ENCODE assay signal across 8 cellular contexts in the genomic region with DNA sequence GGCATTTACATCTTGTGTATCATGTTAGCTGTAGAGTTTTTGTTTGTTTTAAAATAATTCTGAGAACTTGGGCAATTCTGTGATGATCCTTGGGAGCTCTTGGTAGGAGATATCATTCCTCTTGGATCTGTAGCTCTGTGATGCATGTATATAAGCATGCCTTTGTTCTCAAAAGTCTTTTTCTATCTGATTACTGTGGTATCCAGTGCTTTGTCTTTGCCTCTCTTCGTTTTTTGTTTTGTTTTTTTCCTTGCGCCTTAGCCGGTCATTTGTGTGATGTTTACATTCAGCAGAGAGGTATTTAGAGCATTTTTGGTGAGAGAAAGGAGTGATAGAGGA.
DNase-seq lines count a peak whose midpoint lies in the region; ATAC-seq and TF ChIP-seq lines count a peak whose summit lies in the region.

No MANE protein-coding gene starts in this region.

- POLR2A ChIA-PET in T-cell (lab: Charles Lee), result interaction anchor here (0.6 to 0.7 kb wide), 2 partner anchors 10 to 109 kb away, joined by 3 read pairs; no protein-coding TSS in a partner anchor

- peaks cover 12 to 17% (median 14%) of the 10 kb centered on the region in 3 donors for H3K4me1 Mint-ChIP-seq in T-cell

- H3K27ac ChIP-seq in GM23248, result peak overlapping the region; percentile 99
- H3K27ac ChIP-seq in foreskin keratinocyte, result peak overlapping the region; percentile 81

- H3K9me3 Mint-ChIP-seq in T-cell, result no peaks in the 10 kb centered on the region

- TF ChIP-seq CTCF in foreskin keratinocyte (conservative IDR thresholded peaks at IDR 0.05), result no peak

- H3K9me2 ChIP-seq in GM23248 (ENCODE audit: insufficient read depth), result no peaks in the 10 kb centered on the region

- peaks cover 14% of the 10 kb centered on the region in 2 donors for H3K27me3 Mint-ChIP-seq in T-cell

- ATAC-seq in T-cell (replicated peaks in 1 of 4) (no peak), foreskin keratinocyte (peak; percentile 2), sciatic nerve (peak; percentile 16), GM18870 (IDR thresholded peaks at IDR 0.05; ENCODE audit: unreplicated experiment) (no peak), GM21447 (IDR thresholded peaks at IDR 0.05; ENCODE audit: unreplicated experiment) (no peak), HG02610 (IDR thresholded peaks at IDR 0.05; ENCODE audit: unreplicated experiment) (no peak)

- peak overlapping the region; percentile 88 for H2AFZ ChIP-seq in GM23248

- peak overlapping the region; percentile 76 for H3K4me3 ChIP-seq in GM23248

- H3K36me3 Mint-ChIP-seq in T-cell, result peaks cover 23% of the 10 kb centered on the region

- WGBS in GM23248 (ENCODE audit: low coverage in 1 of 2, low lambda C conversion rate in 2 of 2, missing lambda C conversion rate in 2 of 2), 2 experiments, result 0 to 1% methylated on average over 3 of the region's 3 CpGs

- H3K79me2 ChIP-seq in GM23248 (ENCODE audit: insufficient read depth), result peaks cover 63% of the 10 kb centered on the region

- H3K27me3 ChIP-seq in GM23248 (replicated peaks; ENCODE audit: insufficient read depth) (no peaks in the 10 kb centered on the region), foreskin keratinocyte (no peaks in the 10 kb centered on the region)

- H3F3A ChIP-seq in GM23248 (ENCODE audit: insufficient read depth), result peaks cover 18% of the 10 kb centered on the region

- H3K4me1 ChIP-seq in GM23248 (ENCODE audit: insufficient read depth) (peaks cover 35% of the 10 kb centered on the region), foreskin keratinocyte (peaks cover 8% of the 10 kb centered on the region)

- intact Hi-C loops in sciatic nerve (cut with DNase I), result no loop called here

- H3K9ac ChIP-seq in GM23248, result peak overlapping the region; percentile 92

- DNase-seq in GM23248 (peak; percentile 57), T-cell (no peak), foreskin keratinocyte (no peak), sciatic nerve (ENCODE audit: low spot score) (no peak)
- no peak for DNase-seq in activated CD4-positive, CD25-positive, alpha-beta regulatory T cell treated with anti-CD3 and anti-CD28 coated beads, Interleukin-2, amount 50 U/mL, for 72 hours

- CTCF ChIA-PET in T-cell (lab: Charles Lee), result no interaction called here

- H4K20me1 ChIP-seq in GM23248 (ENCODE audit: insufficient read depth), result no peaks in the 10 kb centered on the region

- H3K36me3 ChIP-seq in GM23248 (ENCODE audit: low read depth), result peaks cover 4% of the 10 kb centered on the region; the same call in 1 of the 2 replicates

- in situ Hi-C loops in GM23248 (cut with MboI), result no loop called here

- H3K4me3 Mint-ChIP-seq in T-cell, result peak overlapping the region; percentile 48 to 64 (median 57)

- peak overlapping the region; percentile 96 for H3K4me2 ChIP-seq in GM23248 (ENCODE audit: unreplicated experiment)

- no peaks in the 10 kb centered on the region for H3K9me3 ChIP-seq in GM23248 (ENCODE audit: low read depth)

- H3K27ac Mint-ChIP-seq in T-cell, result peak overlapping the region in 1 of 2 donors; percentile 4

Comparison
In these comparisons a context has a peak if more than half of its experiments do, and no peak if none do; other contexts are left out.
1. ATAC-seq: peak in foreskin keratinocyte (single experiment) and sciatic nerve (single experiment); none in T-cell (0 of 4), GM18870 (single experiment), GM21447 (single experiment) and HG02610 (single experiment).